In the genomic region with DNA sequence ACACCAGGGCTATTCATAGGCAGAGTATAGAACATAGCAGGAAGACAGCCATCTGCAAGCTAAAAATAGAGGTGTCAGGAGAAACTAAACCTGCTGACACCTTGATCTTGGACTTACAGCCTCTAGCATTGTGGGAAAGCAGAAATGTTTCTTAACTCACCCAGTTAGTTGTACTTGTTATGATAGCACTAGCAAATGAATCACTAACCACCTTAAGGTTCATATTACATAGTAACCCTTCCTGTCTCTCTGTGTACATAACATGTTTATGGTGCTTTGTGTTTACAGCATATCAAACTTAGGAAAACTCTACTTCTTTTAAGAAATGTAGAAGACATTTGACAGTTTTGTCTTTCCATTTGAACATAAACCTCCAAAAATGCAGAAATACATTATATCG, we compare ENCODE assay signal across 9 cellular contexts.
"Had no signal": no experiment of that assay in that cellular context is flagged by ENCODE, and none has a peak within 500 bp of the region (broad histone marks: within the 10 kb centered on the region; RNA-seq: fewer than 3 reads in every experiment).

No MANE protein-coding gene starts in this region.

- DNase-seq: activated CD4-positive, alpha-beta T cell treated with anti-CD3 and anti-CD28 coated beads, Interleukin-2, amount 50 U/mL, for 4 hours; activated CD4-positive, CD25-positive, alpha-beta regulatory T cell treated with anti-CD3 and anti-CD28 coated beads, Interleukin-2, amount 50 U/mL, for 72 hours; activated naive CD4-positive, alpha-beta T cell treated with Interleukin-2 at 50 U/mL for 16 hours; activated naive CD8-positive, alpha-beta T cell treated with anti-CD3 and anti-CD28 coated beads, Interleukin-2, amount 50 U/mL, for 24 hours; heart right ventricle; psoas muscle; stomach; testis; upper lobe of left lung had no signal
